ENCODE assay signal across 9 cellular contexts in the genomic region with DNA sequence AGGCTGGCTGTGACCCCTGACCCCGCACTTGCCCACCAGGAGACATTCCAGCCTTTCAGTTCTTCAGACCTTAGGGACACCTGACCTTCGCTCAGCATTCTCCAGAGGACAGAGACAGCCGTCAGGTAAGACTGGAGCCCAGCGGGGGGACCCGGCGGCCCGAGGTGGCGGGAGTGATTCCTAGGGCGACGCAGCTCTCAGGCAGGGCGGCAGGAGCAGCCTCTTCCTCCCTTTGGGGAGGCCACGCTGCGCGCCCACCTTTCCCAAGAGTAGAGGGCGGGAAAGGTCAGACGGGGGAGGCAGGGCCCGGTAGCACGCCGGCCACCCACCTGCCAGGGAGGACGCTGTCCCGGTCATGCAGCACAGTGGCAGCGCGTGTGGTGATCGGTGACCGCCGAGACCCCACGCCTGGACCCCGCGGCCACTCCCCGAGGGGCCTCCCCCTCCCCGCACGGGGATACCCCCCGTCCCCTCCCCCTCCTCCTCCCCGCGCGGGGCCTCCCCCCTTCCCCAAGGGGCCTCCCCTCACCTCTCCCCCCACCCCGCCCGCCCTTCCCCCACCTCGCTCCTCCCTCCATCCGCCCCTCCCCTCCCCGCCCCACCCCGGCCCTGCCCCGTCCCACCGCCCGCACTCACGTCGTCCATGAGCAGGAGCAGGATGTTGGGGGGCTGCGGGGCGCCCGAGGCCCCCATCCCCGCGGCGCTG. TPM values are rescaled to one million over a fixed set of nuclear protein-coding genes. Genes with fewer than 3 reads are reported as not detected.
DNase-seq lines count a peak whose midpoint lies in the region; ATAC-seq and TF ChIP-seq lines count a peak whose summit lies in the region.
"Had no signal": no experiment of that assay in that cellular context is flagged by ENCODE, and none has a peak within 500 bp of the region (broad histone marks: within the 10 kb centered on the region; RNA-seq: fewer than 3 reads in every experiment).

No MANE protein-coding gene starts in this region.

- peaks cover 21% of the 10 kb centered on the region for H3K36me3 ChIP-seq in CD4-positive, CD25-positive, alpha-beta regulatory T cell (ENCODE audit: control insufficient read depth, insufficient read depth, low read length)
- H3K36me3 ChIP-seq in body of pancreas (replicated peaks in 1 of 2; ENCODE audit: insufficient read depth in 1 of 2, low read depth in 2 of 2) (peaks cover 0 to 4% of the 10 kb centered on the region in 2 donors), suprapubic skin (peaks cover 21% of the 10 kb centered on the region)

- H3K27ac ChIP-seq in CD4-positive, CD25-positive, alpha-beta regulatory T cell (ENCODE audit: insufficient read depth, low read length, poor library complexity, severe bottlenecking): peak overlapping the region; percentile 80
- H3K27ac ChIP-seq in body of pancreas (peak overlapping the region in 2 of 4 donors; percentile 74 to 75), suprapubic skin (peak overlapping the region; percentile 72)

- DNase-seq in CD4-positive, CD25-positive, alpha-beta regulatory T cell: peak in 2 of 3 donors; percentile 18 to 30
- DNase-seq in body of pancreas: peak in 1 of 4 donors; percentile 33
- no peak for DNase-seq in left lobe of liver (ENCODE audit: low spot score)
- no peak for DNase-seq in suprapubic skin (ENCODE audit: low spot score in 2 of 2)
- DNase-seq in HCEC 1CT: no peak
- DNase-seq in hepatic stellate cell (ENCODE audit: low spot score): no peak
- DNase-seq in DMS79 (lab: John Stamatoyannopoulos, UW): no peak

- TF ChIP-seq POLR2A in body of pancreas (IDR thresholded peaks at IDR 0.05) (no peak), suprapubic skin (IDR thresholded peaks at IDR 0.05) (no peak)

- peak; percentile 34 to 41 for ATAC-seq in CD4-positive, CD25-positive, alpha-beta regulatory T cell (ENCODE audit: low read depth in 2 of 2)
- ATAC-seq in body of pancreas (no peak), left lobe of liver (peak; percentile 36)

- WGBS in body of pancreas, 2 donors: 13 to 37% methylated on average over 7 to 44 of the region's 53 CpGs
- WGBS in suprapubic skin: 15% methylated on average over 21 of the region's 53 CpGs

- H3K4me3 ChIP-seq in CD4-positive, CD25-positive, alpha-beta regulatory T cell (ENCODE audit: low read depth, low read length): no peak overlapping the region
- H3K4me3 ChIP-seq in body of pancreas (peak overlapping the region; percentile 18 to 96), suprapubic skin (peak overlapping the region; percentile 81)

- no peaks in the 10 kb centered on the region for H3K9me3 Mint-ChIP-seq in CD4-positive, CD25-positive, alpha-beta regulatory T cell
- H3K9me3 Mint-ChIP-seq in IgD-negative memory B cell: no peaks in the 10 kb centered on the region

- H3K4me3 Mint-ChIP-seq in CD4-positive, CD25-positive, alpha-beta regulatory T cell: peak overlapping the region; percentile 79 to 100 (median 86)
- H3K4me3 Mint-ChIP-seq in IgD-negative memory B cell: peak overlapping the region; percentile 90 to 99 (median 97)

- H3K4me1 Mint-ChIP-seq in CD4-positive, CD25-positive, alpha-beta regulatory T cell: peaks cover 4 to 46% (median 17%) of the 10 kb centered on the region in 4 donors
- H3K4me1 Mint-ChIP-seq in IgD-negative memory B cell: peaks cover 18 to 30% (median 28%) of the 10 kb centered on the region in 3 donors

- H3K27ac Mint-ChIP-seq in CD4-positive, CD25-positive, alpha-beta regulatory T cell: peak overlapping the region in 2 of 3 donors; percentile 63 to 82
- H3K27ac Mint-ChIP-seq in IgD-negative memory B cell: peak overlapping the region in 2 of 3 donors; percentile 85 to 97

- H3K9me3 ChIP-seq in CD4-positive, CD25-positive, alpha-beta regulatory T cell (ENCODE audit: control insufficient read depth in 2 of 2, low read length in 2 of 2): no peaks in the 10 kb centered on the region
- no peaks in the 10 kb centered on the region for H3K9me3 ChIP-seq in body of pancreas
- H3K9me3 ChIP-seq in suprapubic skin: no peaks in the 10 kb centered on the region

- no peak for TF ChIP-seq CTCF in body of pancreas (IDR thresholded peaks at IDR 0.05)
- no peak for TF ChIP-seq CTCF in suprapubic skin (IDR thresholded peaks at IDR 0.05)

- peaks cover 39% of the 10 kb centered on the region for H3K4me1 ChIP-seq in CD4-positive, CD25-positive, alpha-beta regulatory T cell (ENCODE audit: control insufficient read depth, insufficient read depth, low read length, poor library complexity, severe bottlenecking)
- H3K4me1 ChIP-seq in body of pancreas (peaks cover 17% of the 10 kb centered on the region), suprapubic skin (peaks cover 32% of the 10 kb centered on the region)

- H3K27me3 ChIP-seq in CD4-positive, CD25-positive, alpha-beta regulatory T cell (ENCODE audit: control insufficient read depth, insufficient read depth, low read length): no peaks in the 10 kb centered on the region
- H3K27me3 ChIP-seq in body of pancreas (no peaks in the 10 kb centered on the region), suprapubic skin (no peaks in the 10 kb centered on the region)

- no peak for TF ChIP-seq EP300 in suprapubic skin (IDR thresholded peaks at IDR 0.05)

- no peaks in the 10 kb centered on the region for H3K27me3 Mint-ChIP-seq in CD4-positive, CD25-positive, alpha-beta regulatory T cell
- H3K27me3 Mint-ChIP-seq in IgD-negative memory B cell: no peaks in the 10 kb centered on the region

- intact Hi-C loops in body of pancreas (cut with DNase I): no loop called here

- peaks cover 5% of the 10 kb centered on the region for H3K36me3 Mint-ChIP-seq in CD4-positive, CD25-positive, alpha-beta regulatory T cell
- H3K36me3 Mint-ChIP-seq in IgD-negative memory B cell: no peaks in the 10 kb centered on the region

RNA-seq across cellular contexts. Expression of a gene that starts 0.5 kb away (rescaled TPM):
- total RNA-seq in CD4-positive, CD25-positive, alpha-beta regulatory T cell: 63.1 TPM
- 10 to 100 TPM in 3 of 4 donors, 1 to 10 TPM in 1; 8.1 to 13.9 (median 11.3) TPM for polyA plus RNA-seq in CD4-positive, CD25-positive, alpha-beta regulatory T cell
- 8.4 TPM for polyA plus RNA-seq in IgD-negative memory B cell
- 10 to 100 TPM in 1 of 2 donors, 1 to 10 TPM in 1; 8.8 to 48.8 TPM for total RNA-seq in body of pancreas
- total RNA-seq in left lobe of liver: 23.1 TPM
- 100 to 1,000 TPM in 1 of 4 donors, 10 to 100 TPM in 3; 31.1 to 134 (median 43.3) TPM for total RNA-seq in suprapubic skin

RNA-seq across cellular contexts. Expression of a gene that starts 0.7 kb away (rescaled TPM):
- 49.5 TPM for total RNA-seq in CD4-positive, CD25-positive, alpha-beta regulatory T cell
- polyA plus RNA-seq in CD4-positive, CD25-positive, alpha-beta regulatory T cell: 100 to 1,000 TPM; 111 to 164 (median 131) TPM
- 86.1 TPM for polyA plus RNA-seq in IgD-negative memory B cell
- total RNA-seq in body of pancreas (10 to 100 TPM in 1 of 2 donors, 1 to 10 TPM in 1; 7.6 to 35.5 TPM), left lobe of liver (20.2 TPM), suprapubic skin (10 to 100 TPM; 31.9 to 49.2 (median 36.3) TPM)

RNA-seq across cellular contexts. Expression of a gene that starts 10.2 kb away (rescaled TPM):
- not detected for total RNA-seq in CD4-positive, CD25-positive, alpha-beta regulatory T cell
- not detected for polyA plus RNA-seq in CD4-positive, CD25-positive, alpha-beta regulatory T cell
- not detected for polyA plus RNA-seq in IgD-negative memory B cell
- total RNA-seq in body of pancreas (not detected), left lobe of liver (0.23 TPM), suprapubic skin (not detected)
- total RNA-seq: lung microvascular endothelial cell had no signal

RNA-seq across cellular contexts. Expression of a gene that starts 44.5 kb away (rescaled TPM):
- 145 TPM for total RNA-seq in CD4-positive, CD25-positive, alpha-beta regulatory T cell
- 100 to 1,000 TPM; 370 to 489 (median 443) TPM for polyA plus RNA-seq in CD4-positive, CD25-positive, alpha-beta regulatory T cell
- 416 TPM for polyA plus RNA-seq in IgD-negative memory B cell
- total RNA-seq in body of pancreas (100 to 1,000 TPM in 1 of 2 donors, 10 to 100 TPM in 1; 95.9 to 104 TPM), left lobe of liver (68.9 TPM), suprapubic skin (100 to 1,000 TPM; 122 to 382 (median 250) TPM)

RNA-seq across cellular contexts. Expression of a gene that starts 52.7 kb away (rescaled TPM):
- 4.8 TPM for total RNA-seq in CD4-positive, CD25-positive, alpha-beta regulatory T cell
- 1 to 10 TPM in 2 of 4 donors, under 1 TPM in 2; 0.60 to 1.4 (median 1.2) TPM for polyA plus RNA-seq in CD4-positive, CD25-positive, alpha-beta regulatory T cell
- polyA plus RNA-seq in IgD-negative memory B cell: 0.20 TPM
- total RNA-seq in body of pancreas (1 to 10 TPM in 1 of 2 donors, not detected in 1; 7.6 TPM), left lobe of liver (0.50 TPM), suprapubic skin (10 to 100 TPM in 2 of 4 donors, 1 to 10 TPM in 2; 4.7 to 25.7 (median 10.7) TPM)

Comparison
In these comparisons a context has a peak if more than half of its experiments do, and no peak if none do; other contexts are left out.
1. DNase-seq: peak in CD4-positive, CD25-positive, alpha-beta regulatory T cell (2 of 3); none in left lobe of liver (single experiment), suprapubic skin (0 of 2), HCEC 1CT (single experiment), hepatic stellate cell (single experiment) and DMS79 (single experiment).